In genomic region chr3:146101538-146101937, GRCh38 we compare ENCODE assay signal across 26 cellular contexts. TPM values are rescaled to one million over a fixed set of nuclear protein-coding genes. Genes with fewer than 3 reads are reported as not detected.
"Had no signal": no experiment of that assay in that cellular context is flagged by ENCODE, and none has a peak within 500 bp of the region (broad histone marks: within the 10 kb centered on the region; RNA-seq: fewer than 3 reads in every experiment).

No MANE protein-coding gene starts in this region.

- H3K27me3 Mint-ChIP-seq: activated CD4-positive, alpha-beta memory T cell treated with anti-CD3 and anti-CD28 coated beads, Interleukin-2, amount 10 ng/mL, durations not matched to agents 7 days and 5 days; activated CD4-positive, alpha-beta T cell treated with anti-CD3 and anti-CD28 coated beads, Interleukin-2, amount 10 ng/mL, durations not matched to agents 7 days and 5 days; activated T-cell treated with anti-CD3 and anti-CD28 coated beads, Interleukin-2, amount 50 U/mL, for 24 hours; dendritic cell treated with granulocyte-macrophage colony-stimulating factor and Interleukin-4, amounts not matched to agents 40 ng/mL and 50 ng/mL, for 4 days; natural killer cell treated with Interleukin-12 subunit alpha and Interleukin-12 subunit beta and Interleukin-15 and Interleukin-18, amount 100 ng/mL, for 72 hours had no signal

- H3K4me1 ChIP-seq: gastrocnemius medialis, lower lobe of right lung, pancreas, psoas muscle, testis, transverse colon had no signal

- H3K4me3 ChIP-seq: gastrocnemius medialis, hepatocyte, lower lobe of right lung, pancreas, psoas muscle, right atrium auricular region, testis, transverse colon had no signal

- H3K27me3 ChIP-seq: gastrocnemius medialis, hepatocyte, pancreas, right atrium auricular region, testis, transverse colon had no signal

- H3K36me3 ChIP-seq: gastrocnemius medialis, pancreas had no signal

- ATAC-seq: gastrocnemius medialis; left colon; lower lobe of right lung; natural killer cell treated with Interleukin-12 subunit alpha and Interleukin-12 subunit beta and Interleukin-15 and Interleukin-18, amount 100 ng/mL, for 72 hours; psoas muscle had no signal

- H3K9me3 Mint-ChIP-seq: activated CD4-positive, alpha-beta memory T cell treated with anti-CD3 and anti-CD28 coated beads, Interleukin-2, amount 10 ng/mL, durations not matched to agents 7 days and 5 days; activated CD4-positive, alpha-beta T cell treated with anti-CD3 and anti-CD28 coated beads, Interleukin-2, amount 10 ng/mL, durations not matched to agents 7 days and 5 days; activated T-cell treated with anti-CD3 and anti-CD28 coated beads, Interleukin-2, amount 50 U/mL, for 24 hours; dendritic cell treated with granulocyte-macrophage colony-stimulating factor and Interleukin-4, amounts not matched to agents 40 ng/mL and 50 ng/mL, for 4 days had no signal

- H3K4me2 ChIP-seq: hepatocyte had no signal

- H3K9me3 ChIP-seq: gastrocnemius medialis, lower lobe of right lung, pancreas, psoas muscle, right atrium auricular region, testis, transverse colon had no signal

- FAIRE-seq: kidney, pancreas had no signal

- H2AFZ ChIP-seq: hepatocyte had no signal

- H3K27ac ChIP-seq: gastrocnemius medialis, lower lobe of right lung, pancreas, psoas muscle, right atrium auricular region, testis, transverse colon had no signal

- H3K4me1 Mint-ChIP-seq: activated CD4-positive, alpha-beta memory T cell treated with anti-CD3 and anti-CD28 coated beads, Interleukin-2, amount 10 ng/mL, durations not matched to agents 7 days and 5 days; activated CD4-positive, alpha-beta T cell treated with anti-CD3 and anti-CD28 coated beads, Interleukin-2, amount 10 ng/mL, durations not matched to agents 7 days and 5 days; immature natural killer cell had no signal

- H3K27ac Mint-ChIP-seq: activated CD4-positive, alpha-beta memory T cell treated with anti-CD3 and anti-CD28 coated beads, Interleukin-2, amount 10 ng/mL, durations not matched to agents 7 days and 5 days; activated CD4-positive, alpha-beta T cell treated with anti-CD3 and anti-CD28 coated beads, Interleukin-2, amount 10 ng/mL, durations not matched to agents 7 days and 5 days; activated T-cell treated with anti-CD3 and anti-CD28 coated beads, Interleukin-2, amount 50 U/mL, for 24 hours; dendritic cell treated with granulocyte-macrophage colony-stimulating factor and Interleukin-4, amounts not matched to agents 40 ng/mL and 50 ng/mL, for 4 days; immature natural killer cell; natural killer cell treated with Interleukin-12 subunit alpha and Interleukin-12 subunit beta and Interleukin-15 and Interleukin-18, amount 100 ng/mL, for 72 hours had no signal

- H3K4me3 Mint-ChIP-seq: activated CD4-positive, alpha-beta memory T cell treated with anti-CD3 and anti-CD28 coated beads, Interleukin-2, amount 10 ng/mL, durations not matched to agents 7 days and 5 days; activated CD4-positive, alpha-beta T cell treated with anti-CD3 and anti-CD28 coated beads, Interleukin-2, amount 10 ng/mL, durations not matched to agents 7 days and 5 days; activated T-cell treated with anti-CD3 and anti-CD28 coated beads, Interleukin-2, amount 50 U/mL, for 24 hours; dendritic cell treated with granulocyte-macrophage colony-stimulating factor and Interleukin-4, amounts not matched to agents 40 ng/mL and 50 ng/mL, for 4 days; immature natural killer cell; natural killer cell treated with Interleukin-12 subunit alpha and Interleukin-12 subunit beta and Interleukin-15 and Interleukin-18, amount 100 ng/mL, for 72 hours had no signal

- H3K36me3 Mint-ChIP-seq: immature natural killer cell; natural killer cell treated with Interleukin-12 subunit alpha and Interleukin-12 subunit beta and Interleukin-15 and Interleukin-18, amount 100 ng/mL, for 72 hours had no signal

- DNase-seq: activated CD4-positive, alpha-beta memory T cell treated with anti-CD3 and anti-CD28 coated beads, Interleukin-2, amount 10 ng/mL, durations not matched to agents 7 days and 5 days; activated CD4-positive, alpha-beta T cell treated with anti-CD3 and anti-CD28 coated beads for 1 hour; activated CD4-positive, alpha-beta T cell treated with anti-CD3 and anti-CD28 coated beads, Interleukin-2, amount 10 ng/mL, durations not matched to agents 7 days and 5 days; activated CD8-positive, alpha-beta memory T cell treated with anti-CD3 and anti-CD28 coated beads, Interleukin-2, amount 50 U/mL, for 48 hours; activated gamma-delta T cell treated with Interleukin-2 at 50 U/mL for 16 hours; activated naive CD4-positive, alpha-beta T cell treated with anti-CD3 and anti-CD28 coated beads, Interleukin-2, amount 50 U/mL, for 16 hours; activated T-cell treated with anti-CD3 and anti-CD28 coated beads, Interleukin-2, amount 50 U/mL, for 24 hours; amniotic stem cell; central memory CD4-positive, alpha-beta T cell; effector CD4-positive, alpha-beta T cell; gastrocnemius medialis; immature natural killer cell; kidney; left colon; lower lobe of right lung; pancreas; psoas muscle; stimulated activated CD4-positive, alpha-beta T cell treated with anti-CD3 and anti-CD28 coated beads, Interleukin-2, amount 100 ng/mL, for 48 hours; stimulated activated naive CD4-positive, alpha-beta T cell treated with Interleukin-2 at 50 U/mL for 16 hours; T-helper 2 cell; testis; transverse colon had no signal

RNA-seq across cellular contexts. Expression of gene PLOD2, which starts 59.4 kb away (rescaled TPM):
- polyA plus RNA-seq: immature natural killer cell had no signal
